Comparison of ENCODE assay signal across 8 cellular contexts in genomic region chr10:89332092-89332633, GRCh38. TPM values are rescaled to one million over a fixed set of nuclear protein-coding genes. Genes with fewer than 3 reads are reported as not detected.
DNase-seq lines count a peak whose midpoint lies in the region; ATAC-seq and TF ChIP-seq lines count a peak whose summit lies in the region.

No MANE protein-coding gene starts in this region.

- in situ Hi-C loops in SK-MEL-5 (cut with HindIII; ENCODE audit: low pct_unique_long_range_greater_than_20kb, low sequenced_read_pairs): no loop called here

- H3K27me3 ChIP-seq in duodenal mucosa (ENCODE audit: control insufficient read depth in 1 of 2, insufficient read depth in 2 of 2, low read length in 2 of 2): no peaks in the 10 kb centered on the region
- H3K27me3 ChIP-seq in vagina: no peaks in the 10 kb centered on the region

- peak; percentile 28 for ATAC-seq in HG03064 (IDR thresholded peaks at IDR 0.05; ENCODE audit: low read depth, unreplicated experiment)

- intact Hi-C loops in vagina (cut with DNase I): no loop called here

- H3K4me3 ChIP-seq in duodenal mucosa (ENCODE audit: low read depth in 1 of 2, low read length in 2 of 2): peak overlapping the region; percentile 73 to 77
- H3K4me3 ChIP-seq in vagina: peak overlapping the region; percentile 4 to 34

- peak overlapping the region; percentile 57 to 67 for H3K9ac ChIP-seq in duodenal mucosa (ENCODE audit: low read depth in 1 of 2, low read length in 2 of 2)

- H3K4me1 ChIP-seq in duodenal mucosa (ENCODE audit: control insufficient read depth in 1 of 2, insufficient read depth in 2 of 2, low read length in 2 of 2): peaks cover 36 to 47% of the 10 kb centered on the region in 2 donors
- H3K4me1 ChIP-seq in vagina: peaks cover 58% of the 10 kb centered on the region

- H3K9me3 ChIP-seq in duodenal mucosa (ENCODE audit: control insufficient read depth in 1 of 2, low read length in 2 of 2) (no peaks in the 10 kb centered on the region), vagina (no peaks in the 10 kb centered on the region)

- TF ChIP-seq POLR2A in vagina (IDR thresholded peaks at IDR 0.05): no peak

- TF ChIP-seq CTCF in vagina (IDR thresholded peaks at IDR 0.05): no peak

- peak; percentile 32 for DNase-seq in stimulated activated CD4-positive, alpha-beta T cell treated with anti-CD3 and anti-CD28 coated beads, Interleukin-2, amount 100 ng/mL, for 4 hours (ENCODE audit: low read depth)
- DNase-seq in stimulated activated CD4-positive, alpha-beta T cell treated with anti-CD3 and anti-CD28 coated beads, Interleukin-4, amount 100 ng/mL, for 1 hour: no peak
- DNase-seq in SK-MEL-5 (ENCODE audit: low read depth, low spot score) (peak; percentile 26), mucosa of gallbladder (ENCODE audit: low spot score) (peak; percentile 12), vagina (ENCODE audit: extremely low spot score in 2 of 2) (no peak), NCI-H146 (lab: John Stamatoyannopoulos, UW) (no peak)

- H3K36me3 ChIP-seq in duodenal mucosa (ENCODE audit: control insufficient read depth in 1 of 2, insufficient read depth in 2 of 2, low read length in 2 of 2): no peaks in the 10 kb centered on the region
- H3K36me3 ChIP-seq in vagina: no peaks in the 10 kb centered on the region

- H3K27ac ChIP-seq in duodenal mucosa (ENCODE audit: low read depth, low read length): peak overlapping the region; percentile 65
- H3K27ac ChIP-seq in vagina: peak overlapping the region; percentile 79

RNA-seq across cellular contexts. Expression of gene IFIT3, which starts 4.4 kb away (rescaled TPM):
- total RNA-seq in SK-MEL-5 (2014; rRNA removed; shearing (Covaris generic)): 4.5 and 5.0 TPM in 2 replicates
- 4.9 and 5.1 TPM in 2 replicates for polyA plus RNA-seq in SK-MEL-5 (2015; cell fraction: cytosol; rRNA removed)
- 1.3 and 1.6 TPM in 2 replicates for polyA plus RNA-seq in SK-MEL-5 (2015; cell fraction: nucleus; rRNA removed)
- total RNA-seq in mucosa of gallbladder (11.1 TPM), vagina (6.1 TPM)

RNA-seq across cellular contexts. Expression of gene IFIT2, which starts 30.3 kb away (rescaled TPM):
- 1.7 and 2.0 TPM in 2 replicates for total RNA-seq in SK-MEL-5 (2014; rRNA removed; shearing (Covaris generic))
- 1.3 and 1.5 TPM in 2 replicates for polyA plus RNA-seq in SK-MEL-5 (2015; cell fraction: cytosol; rRNA removed)
- polyA plus RNA-seq in SK-MEL-5 (2015; cell fraction: nucleus; rRNA removed): 0.49 and 0.61 TPM in 2 replicates
- total RNA-seq in mucosa of gallbladder: 11.8 TPM
- 2.9 TPM for total RNA-seq in vagina

RNA-seq across cellular contexts. Expression of gene IFIT1B, which starts 45.7 kb away (rescaled TPM):
- total RNA-seq in SK-MEL-5 (2014; rRNA removed; shearing (Covaris generic)): not detected in 2 replicates
- polyA plus RNA-seq in SK-MEL-5 (2015; cell fraction: cytosol; rRNA removed): not detected in 2 replicates
- not detected in 2 replicates for polyA plus RNA-seq in SK-MEL-5 (2015; cell fraction: nucleus; rRNA removed)
- total RNA-seq in mucosa of gallbladder (not detected), vagina (not detected)

Comparison
In these comparisons a context has a peak if more than half of its experiments do, and no peak if none do; other contexts are left out.
1. DNase-seq: peak in stimulated activated CD4-positive, alpha-beta T cell treated with anti-CD3 and anti-CD28 coated beads, Interleukin-2, amount 100 ng/mL, for 4 hours (single experiment), SK-MEL-5 (single experiment) and mucosa of gallbladder (single experiment); none in stimulated activated CD4-positive, alpha-beta T cell treated with anti-CD3 and anti-CD28 coated beads, Interleukin-4, amount 100 ng/mL, for 1 hour (single experiment), vagina (0 of 2) and NCI-H146 (single experiment).